In genomic region chr19:35220315-35220921, GRCh38 we compare ENCODE assay signal across 1 cellular context.
A peak's percentile ranks its signal among the peaks of the same experiment; 100 is the strongest.
TF ChIP-seq lines count a peak whose summit lies in the region.

No MANE protein-coding gene starts in this region.

TF ChIP-seq in H1, 55 proteins besides CTCF, POLR2A, EP300 and RAD21:
- peak; percentile 39; the same call in 1 of the 2 replicates for TF ChIP-seq E2F6 (IDR thresholded peaks at IDR 0.05)
- TF ChIP-seq, protein P1, sequence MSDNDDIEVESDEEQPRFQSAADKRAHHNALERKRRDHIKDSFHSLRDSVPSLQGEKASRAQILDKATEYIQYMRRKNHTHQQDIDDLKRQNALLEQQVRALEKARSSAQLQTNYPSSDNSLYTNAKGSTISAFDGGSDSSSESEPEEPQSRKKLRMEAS (IDR thresholded peaks at IDR 0.05): peak; percentile 64; the same call in 1 of the 2 replicates
- no peak for TF ChIP-seq POU5F1 (IDR thresholded peaks at IDR 0.05; ENCODE audit: low read depth, low read length)
- no peak for TF ChIP-seq CREB1 (IDR thresholded peaks at IDR 0.05)
- no peak for TF ChIP-seq CTBP2 (IDR thresholded peaks at IDR 0.05; ENCODE audit: borderline replicate concordance, insufficient read depth, insufficient read length, low read length)
- TF ChIP-seq RBBP5 (IDR thresholded peaks at IDR 0.05; ENCODE audit: borderline replicate concordance, low read depth, low read length): no peak
- no peak for TF ChIP-seq KDM1A (IDR thresholded peaks at IDR 0.05; ENCODE audit: borderline replicate concordance, low read length)
- TF ChIP-seq SP1 (IDR thresholded peaks at IDR 0.05; ENCODE audit: low read depth, low read length): no peak
- TF ChIP-seq JUN (IDR thresholded peaks at IDR 0.05; ENCODE audit: low read depth, low read length): no peak
